Comparison of ENCODE assay signal across 12 cellular contexts in the genomic region with DNA sequence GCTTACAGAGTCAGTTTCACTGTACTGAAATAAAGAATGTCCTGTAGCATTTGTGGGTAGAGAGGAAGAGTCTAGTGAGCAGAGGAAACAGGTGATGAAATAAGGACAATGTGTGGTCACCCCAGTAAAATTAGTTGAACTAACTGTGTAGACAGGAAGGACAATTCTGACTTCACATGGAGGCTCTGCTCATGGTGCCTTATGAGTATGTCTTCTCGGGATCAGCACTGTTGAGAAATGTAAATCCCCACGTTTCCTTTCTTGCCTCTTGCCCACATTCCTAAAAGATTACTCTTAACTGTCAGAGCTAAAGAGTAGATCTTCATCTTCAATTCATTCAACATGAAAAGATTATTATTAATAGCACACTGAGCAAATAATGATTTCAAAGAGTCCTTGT.
A peak's percentile ranks its signal among the peaks of the same experiment; 100 is the strongest.
DNase-seq lines count a peak whose midpoint lies in the region; ATAC-seq and TF ChIP-seq lines count a peak whose summit lies in the region.
"Had no signal": no experiment of that assay in that cellular context is flagged by ENCODE, and none has a peak within 500 bp of the region (broad histone marks: within the 10 kb centered on the region; RNA-seq: fewer than 3 reads in every experiment).

No MANE protein-coding gene starts in this region.

- no peaks in the 10 kb centered on the region for H3K36me3 Mint-ChIP-seq in naive thymus-derived CD8-positive, alpha-beta T cell

- H3K27ac Mint-ChIP-seq in naive thymus-derived CD8-positive, alpha-beta T cell, result no peak overlapping the region
- H3K27ac Mint-ChIP-seq: T-helper 1 cell treated with Interleukin-12 subunit alpha and Interleukin-12 subunit beta and Interleukin-4 antibody, amounts not matched to agents 30 μg/mL and 1 μg/mL, for 36 hours had no signal

- POLR2A ChIA-PET in naive thymus-derived CD8-positive, alpha-beta T cell (lab: Charles Lee), result no interaction called here

- no peak overlapping the region for H3K4me3 ChIP-seq in AG09309 (ENCODE audit: control insufficient read depth, low read depth, low read length)

- in situ Hi-C loops in KBM-7 (cut with MboI; ENCODE audit: low pct_unique_long_range_greater_than_20kb, low sequenced_read_pairs), result no loop called here

- no peak for TF ChIP-seq CTCF in AG09309 (IDR thresholded peaks at IDR 0.05; ENCODE audit: control insufficient read depth, insufficient read depth, low read depth, low read length, missing control alignments)
- no peak for TF ChIP-seq CTCF in GM10266 (IDR thresholded peaks at IDR 0.05; ENCODE audit: control insufficient read depth, insufficient read depth, low read depth, missing control alignments)

- H3K4me3 Mint-ChIP-seq in naive thymus-derived CD8-positive, alpha-beta T cell, result no peak overlapping the region
- H3K4me3 Mint-ChIP-seq: T-helper 1 cell treated with Interleukin-12 subunit alpha and Interleukin-12 subunit beta and Interleukin-4 antibody, amounts not matched to agents 30 μg/mL and 1 μg/mL, for 36 hours had no signal

- peaks cover 0 to 6% (median 0%) of the 10 kb centered on the region in 9 donors for H3K9me3 Mint-ChIP-seq in naive thymus-derived CD8-positive, alpha-beta T cell

- no peaks in the 10 kb centered on the region for H3K4me1 Mint-ChIP-seq in naive thymus-derived CD8-positive, alpha-beta T cell

- H3K27me3 Mint-ChIP-seq in naive thymus-derived CD8-positive, alpha-beta T cell, result no peaks in the 10 kb centered on the region

- DNase-seq in AG09309 (ENCODE audit: low read depth), result peak; percentile 35
- DNase-seq in KBM-7, result peak; percentile 7
- peak; percentile 33 for DNase-seq in amniotic stem cell (lab: John Stamatoyannopoulos, UW)
- peak; percentile 77 for DNase-seq in kidney tubule cell (ENCODE audit: low spot score)
- DNase-seq in stimulated activated CD4-positive, alpha-beta T cell treated with anti-CD3 and anti-CD28 coated beads, Interleukin-2, amount 100 ng/mL, for 48 hours, result no peak
- DNase-seq in naive thymus-derived CD8-positive, alpha-beta T cell, result no peak
- no peak for DNase-seq in GM10266 (ENCODE audit: extremely low spot score)
- DNase-seq: activated T-cell treated with anti-CD3 and anti-CD28 coated beads, Interleukin-2, amount 50 U/mL, for 48 hours; DMS153; NCI-H2029 had no signal

- ATAC-seq in naive thymus-derived CD8-positive, alpha-beta T cell, result no peak
- no peak for ATAC-seq in GM19455 (IDR thresholded peaks at IDR 0.05; ENCODE audit: unreplicated experiment)

Comparison
In these comparisons a context has a peak if more than half of its experiments do, and no peak if none do; other contexts are left out.
1. DNase-seq: peak in AG09309 (single experiment), KBM-7 (single experiment), amniotic stem cell (single experiment) and kidney tubule cell (single experiment); none in stimulated activated CD4-positive, alpha-beta T cell treated with anti-CD3 and anti-CD28 coated beads, Interleukin-2, amount 100 ng/mL, for 48 hours (0 of 2), naive thymus-derived CD8-positive, alpha-beta T cell (0 of 10) and GM10266 (single experiment).